Comparison of ENCODE assay signal across 1 cellular context in the genomic region with DNA sequence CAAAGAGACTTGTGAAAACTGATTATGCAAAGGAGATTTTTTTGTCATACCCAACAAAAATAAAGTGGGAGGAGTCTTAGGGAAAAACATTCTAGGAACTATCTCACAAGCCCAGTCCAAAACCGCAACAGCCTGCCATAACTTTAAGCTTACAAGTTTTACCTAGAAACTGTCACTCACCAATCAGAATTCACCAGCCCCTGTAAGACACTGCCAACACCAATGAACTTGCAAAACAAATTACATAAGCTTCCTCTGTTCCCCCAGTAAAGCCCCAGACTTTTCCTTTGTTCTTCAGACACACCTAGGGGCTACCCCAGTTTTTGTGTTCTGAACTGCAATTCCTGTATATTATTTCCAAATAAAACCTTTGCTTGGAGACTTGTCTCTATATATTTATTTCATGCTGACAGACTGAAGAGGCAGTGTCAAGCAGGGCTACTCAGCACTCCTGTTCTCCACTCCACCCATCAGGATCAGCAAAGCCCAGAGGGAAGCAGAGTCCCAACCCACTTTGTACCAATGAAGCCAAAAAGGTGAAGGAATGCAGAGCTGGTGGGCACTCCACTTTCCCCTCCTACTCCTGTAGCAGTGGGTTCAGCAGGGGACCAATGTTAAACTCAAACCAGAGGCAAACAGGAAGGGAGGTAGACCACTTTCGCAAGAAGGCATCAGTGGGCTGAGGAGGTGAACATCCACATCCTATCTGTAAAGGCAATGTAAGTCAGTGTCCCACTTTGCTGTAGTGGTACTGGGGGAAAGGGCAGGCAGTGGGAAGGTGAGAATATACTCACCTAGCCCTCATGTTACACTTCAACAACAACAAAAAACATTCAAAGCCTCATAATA.
TF ChIP-seq lines count a peak whose summit lies in the region.

No MANE protein-coding gene starts in this region.

TF ChIP-seq in GM23338, 12 proteins besides CTCF, POLR2A, EP300 and RAD21 (continued from another document):
- TF ChIP-seq, protein P1, sequence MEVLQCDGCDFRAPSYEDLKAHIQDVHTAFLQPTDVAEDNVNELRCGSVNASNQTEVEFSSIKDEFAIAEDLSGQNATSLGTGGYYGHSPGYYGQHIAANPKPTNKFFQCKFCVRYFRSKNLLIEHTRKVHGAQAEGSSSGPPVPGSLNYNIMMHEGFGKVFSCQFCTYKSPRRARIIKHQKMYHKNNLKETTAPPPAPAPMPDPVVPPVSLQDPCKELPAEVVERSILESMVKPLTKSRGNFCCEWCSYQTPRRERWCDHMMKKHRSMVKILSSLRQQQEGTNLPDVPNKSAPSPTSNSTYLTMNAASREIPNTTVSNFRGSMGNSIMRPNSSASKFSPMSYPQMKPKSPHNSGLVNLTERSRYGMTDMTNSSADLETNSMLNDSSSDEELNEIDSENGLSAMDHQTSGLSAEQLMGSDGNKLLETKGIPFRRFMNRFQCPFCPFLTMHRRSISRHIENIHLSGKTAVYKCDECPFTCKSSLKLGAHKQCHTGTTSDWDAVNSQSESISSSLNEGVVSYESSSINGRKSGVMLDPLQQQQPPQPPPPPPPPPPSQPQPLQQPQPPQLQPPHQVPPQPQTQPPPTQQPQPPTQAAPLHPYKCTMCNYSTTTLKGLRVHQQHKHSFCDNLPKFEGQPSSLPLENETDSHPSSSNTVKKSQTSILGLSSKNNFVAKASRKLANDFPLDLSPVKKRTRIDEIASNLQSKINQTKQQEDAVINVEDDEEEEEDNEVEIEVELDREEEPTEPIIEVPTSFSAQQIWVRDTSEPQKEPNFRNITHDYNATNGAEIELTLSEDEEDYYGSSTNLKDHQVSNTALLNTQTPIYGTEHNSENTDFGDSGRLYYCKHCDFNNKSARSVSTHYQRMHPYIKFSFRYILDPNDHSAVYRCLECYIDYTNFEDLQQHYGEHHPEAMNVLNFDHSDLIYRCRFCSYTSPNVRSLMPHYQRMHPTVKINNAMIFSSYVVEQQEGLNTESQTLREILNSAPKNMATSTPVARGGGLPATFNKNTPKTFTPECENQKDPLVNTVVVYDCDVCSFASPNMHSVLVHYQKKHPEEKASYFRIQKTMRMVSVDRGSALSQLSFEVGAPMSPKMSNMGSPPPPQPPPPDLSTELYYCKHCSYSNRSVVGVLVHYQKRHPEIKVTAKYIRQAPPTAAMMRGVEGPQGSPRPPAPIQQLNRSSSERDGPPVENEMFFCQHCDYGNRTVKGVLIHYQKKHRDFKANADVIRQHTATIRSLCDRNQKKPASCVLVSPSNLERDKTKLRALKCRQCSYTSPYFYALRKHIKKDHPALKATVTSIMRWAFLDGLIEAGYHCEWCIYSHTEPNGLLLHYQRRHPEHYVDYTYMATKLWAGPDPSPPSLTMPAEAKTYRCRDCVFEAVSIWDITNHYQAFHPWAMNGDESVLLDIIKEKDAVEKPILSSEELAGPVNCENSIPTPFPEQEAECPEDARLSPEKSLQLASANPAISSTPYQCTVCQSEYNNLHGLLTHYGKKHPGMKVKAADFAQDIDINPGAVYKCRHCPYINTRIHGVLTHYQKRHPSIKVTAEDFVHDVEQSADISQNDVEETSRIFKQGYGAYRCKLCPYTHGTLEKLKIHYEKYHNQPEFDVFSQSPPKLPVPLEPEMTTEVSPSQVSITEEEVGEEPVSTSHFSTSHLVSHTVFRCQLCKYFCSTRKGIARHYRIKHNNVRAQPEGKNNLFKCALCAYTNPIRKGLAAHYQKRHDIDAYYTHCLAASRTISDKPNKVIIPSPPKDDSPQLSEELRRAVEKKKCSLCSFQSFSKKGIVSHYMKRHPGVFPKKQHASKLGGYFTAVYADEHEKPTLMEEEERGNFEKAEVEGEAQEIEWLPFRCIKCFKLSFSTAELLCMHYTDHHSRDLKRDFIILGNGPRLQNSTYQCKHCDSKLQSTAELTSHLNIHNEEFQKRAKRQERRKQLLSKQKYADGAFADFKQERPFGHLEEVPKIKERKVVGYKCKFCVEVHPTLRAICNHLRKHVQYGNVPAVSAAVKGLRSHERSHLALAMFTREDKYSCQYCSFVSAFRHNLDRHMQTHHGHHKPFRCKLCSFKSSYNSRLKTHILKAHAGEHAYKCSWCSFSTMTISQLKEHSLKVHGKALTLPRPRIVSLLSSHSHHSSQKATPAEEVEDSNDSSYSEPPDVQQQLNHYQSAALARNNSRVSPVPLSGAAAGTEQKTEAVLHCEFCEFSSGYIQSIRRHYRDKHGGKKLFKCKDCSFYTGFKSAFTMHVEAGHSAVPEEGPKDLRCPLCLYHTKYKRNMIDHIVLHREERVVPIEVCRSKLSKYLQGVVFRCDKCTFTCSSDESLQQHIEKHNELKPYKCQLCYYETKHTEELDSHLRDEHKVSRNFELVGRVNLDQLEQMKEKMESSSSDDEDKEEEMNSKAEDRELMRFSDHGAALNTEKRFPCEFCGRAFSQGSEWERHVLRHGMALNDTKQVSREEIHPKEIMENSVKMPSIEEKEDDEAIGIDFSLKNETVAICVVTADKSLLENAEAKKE (CRISPR knock-in tag; IDR thresholded peaks at IDR 0.05): no peak
- TF ChIP-seq EZH2 (IDR thresholded peaks at IDR 0.05; ENCODE audit: low read depth, unreplicated experiment) (no peak), JUNB (IDR thresholded peaks at IDR 0.05; ENCODE audit: unreplicated experiment) (no peak), POLR2AphosphoS5 (IDR thresholded peaks at IDR 0.05; ENCODE audit: low read depth) (no peak)
- TF ChIP-seq, protein P2, sequence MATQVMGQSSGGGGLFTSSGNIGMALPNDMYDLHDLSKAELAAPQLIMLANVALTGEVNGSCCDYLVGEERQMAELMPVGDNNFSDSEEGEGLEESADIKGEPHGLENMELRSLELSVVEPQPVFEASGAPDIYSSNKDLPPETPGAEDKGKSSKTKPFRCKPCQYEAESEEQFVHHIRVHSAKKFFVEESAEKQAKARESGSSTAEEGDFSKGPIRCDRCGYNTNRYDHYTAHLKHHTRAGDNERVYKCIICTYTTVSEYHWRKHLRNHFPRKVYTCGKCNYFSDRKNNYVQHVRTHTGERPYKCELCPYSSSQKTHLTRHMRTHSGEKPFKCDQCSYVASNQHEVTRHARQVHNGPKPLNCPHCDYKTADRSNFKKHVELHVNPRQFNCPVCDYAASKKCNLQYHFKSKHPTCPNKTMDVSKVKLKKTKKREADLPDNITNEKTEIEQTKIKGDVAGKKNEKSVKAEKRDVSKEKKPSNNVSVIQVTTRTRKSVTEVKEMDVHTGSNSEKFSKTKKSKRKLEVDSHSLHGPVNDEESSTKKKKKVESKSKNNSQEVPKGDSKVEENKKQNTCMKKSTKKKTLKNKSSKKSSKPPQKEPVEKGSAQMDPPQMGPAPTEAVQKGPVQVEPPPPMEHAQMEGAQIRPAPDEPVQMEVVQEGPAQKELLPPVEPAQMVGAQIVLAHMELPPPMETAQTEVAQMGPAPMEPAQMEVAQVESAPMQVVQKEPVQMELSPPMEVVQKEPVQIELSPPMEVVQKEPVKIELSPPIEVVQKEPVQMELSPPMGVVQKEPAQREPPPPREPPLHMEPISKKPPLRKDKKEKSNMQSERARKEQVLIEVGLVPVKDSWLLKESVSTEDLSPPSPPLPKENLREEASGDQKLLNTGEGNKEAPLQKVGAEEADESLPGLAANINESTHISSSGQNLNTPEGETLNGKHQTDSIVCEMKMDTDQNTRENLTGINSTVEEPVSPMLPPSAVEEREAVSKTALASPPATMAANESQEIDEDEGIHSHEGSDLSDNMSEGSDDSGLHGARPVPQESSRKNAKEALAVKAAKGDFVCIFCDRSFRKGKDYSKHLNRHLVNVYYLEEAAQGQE (IDR thresholded peaks at IDR 0.05; ENCODE audit: unreplicated experiment): no peak
